Comparison of ENCODE assay signal across 17 cellular contexts in the genomic region with DNA sequence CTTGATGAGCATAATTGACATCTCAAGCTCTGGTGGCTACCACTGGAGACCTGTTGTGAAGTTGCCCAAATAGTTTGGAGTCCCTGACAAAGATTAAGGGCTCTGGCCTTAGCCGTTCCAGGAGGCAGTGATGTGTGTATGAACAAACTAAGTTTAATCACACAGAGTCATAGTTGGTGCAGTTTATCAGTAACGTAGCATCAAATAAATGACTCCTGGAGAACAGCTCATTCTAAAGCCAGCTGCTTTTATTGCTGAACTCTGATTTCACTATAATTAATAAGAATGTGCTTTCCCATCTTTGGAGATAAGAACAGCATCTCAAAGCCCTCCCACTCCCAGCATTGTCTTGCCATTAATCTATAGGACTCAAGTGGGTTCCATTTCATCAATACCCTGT.
DNase-seq lines count a peak whose midpoint lies in the region; ATAC-seq lines count a peak whose summit lies in the region.
"Had no signal": no experiment of that assay in that cellular context is flagged by ENCODE, and none has a peak within 500 bp of the region (broad histone marks: within the 10 kb centered on the region; RNA-seq: fewer than 3 reads in every experiment).

No MANE protein-coding gene starts in this region.

- no peaks in the 10 kb centered on the region for H3K27me3 ChIP-seq in adipocyte (replicated peaks; ENCODE audit: control insufficient read depth, insufficient read depth, low read length)
- H3K27me3 ChIP-seq: MG63 had no signal

- intact Hi-C loops in left ventricle myocardium superior (cut with micrococcal nuclease), result no loop called here

- H3K9ac ChIP-seq in adipocyte (ENCODE audit: low read length), result no peak overlapping the region

- no peak for ATAC-seq in left ventricle myocardium superior
- ATAC-seq: SK-N-SH treated with all-trans-retinoic acid at 6 μM for 48 hours had no signal

- no peak overlapping the region for H3K4me3 ChIP-seq in adipocyte (ENCODE audit: low read length)
- H3K4me3 ChIP-seq: HAP-1, MG63 had no signal

- no peaks in the 10 kb centered on the region for H3K36me3 ChIP-seq in adipocyte (ENCODE audit: control insufficient read depth, insufficient read depth, low read length, severe bottlenecking)
- H3K36me3 ChIP-seq: HAP-1, MG63 had no signal

- no peaks in the 10 kb centered on the region for H3K9me3 ChIP-seq in adipocyte (ENCODE audit: control insufficient read depth, low read length)
- H3K9me3 ChIP-seq: Caco-2, HAP-1, MG63 had no signal

- DNase-seq in AG08395 (ENCODE audit: low spot score), result peak; percentile 39
- DNase-seq in HCEC 1CT, result peak; percentile 82
- peak; percentile 3 for DNase-seq in adipocyte (ENCODE audit: low read depth)
- peak; percentile 18 for DNase-seq in kidney tubule cell (ENCODE audit: low spot score)
- no peak for DNase-seq in NCI-H1048 (lab: John Stamatoyannopoulos, UW)
- no peak for DNase-seq in DMS153 (lab: John Stamatoyannopoulos, UW)
- no peak for DNase-seq in AG08396 (ENCODE audit: low spot score)
- no peak for DNase-seq in left ventricle myocardium superior
- DNase-seq: Caco-2, MG63, NCI-H1105 treated with DMSO at 0.1 percent for 48 hours, NCI-H1694 treated with DMSO at 0.1 percent for 48 hours, NCI-H2107, NCI-H524 treated with DMSO at 0.1 percent for 48 hours, SHP77 treated with DMSO at 0.1 percent for 48 hours had no signal

- H3K4me1 ChIP-seq in adipocyte (ENCODE audit: control insufficient read depth, insufficient read depth, low read length), result peaks cover 15% of the 10 kb centered on the region
- H3K4me1 ChIP-seq: Caco-2 had no signal

Comparison
In these comparisons a context has a peak if more than half of its experiments do, and no peak if none do; other contexts are left out.
1. DNase-seq: peak in AG08395 (single experiment), HCEC 1CT (single experiment), adipocyte (single experiment) and kidney tubule cell (single experiment); none in NCI-H1048 (single experiment), DMS153 (single experiment), AG08396 (single experiment) and left ventricle myocardium superior (single experiment).